8 cellular contexts compared by ENCODE assay signal in the genomic region with DNA sequence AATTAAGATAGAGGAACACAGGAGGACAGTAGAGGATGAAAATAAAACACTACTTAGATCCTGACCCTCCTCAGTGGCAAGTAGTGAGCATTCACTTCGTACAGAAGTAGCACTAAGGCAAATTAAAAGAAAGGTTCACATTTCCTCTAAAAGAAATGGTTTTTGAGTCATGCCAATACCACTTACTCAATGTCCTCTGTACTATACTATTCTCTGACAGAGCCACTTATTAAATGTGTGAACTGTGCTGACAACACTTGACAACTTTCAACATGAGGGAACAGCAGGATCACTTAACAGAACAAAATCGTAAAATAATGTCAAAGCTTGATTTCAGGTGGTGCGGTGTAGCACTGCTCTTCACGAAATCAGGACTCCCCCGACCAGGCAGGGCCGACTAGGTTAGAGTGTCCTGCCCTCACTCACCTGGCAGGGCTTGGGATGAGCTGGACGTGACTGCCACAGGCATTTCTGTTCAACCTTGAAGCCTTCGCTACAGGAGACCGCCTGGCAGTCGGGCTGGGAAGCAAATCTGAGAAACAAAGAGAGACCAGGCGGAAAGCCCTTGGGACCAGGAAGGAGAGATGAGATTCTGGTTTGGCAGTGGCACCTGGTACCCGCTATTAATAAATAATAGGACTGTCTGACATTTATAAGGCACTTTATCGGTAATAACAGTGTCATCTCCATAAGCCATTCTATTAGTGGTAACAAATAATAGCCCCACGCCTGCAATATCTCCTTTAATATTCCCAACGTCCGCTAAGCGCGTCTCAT. TPM values are rescaled to one million over a fixed set of nuclear protein-coding genes. Genes with fewer than 3 reads are reported as not detected.
DNase-seq lines count a peak whose midpoint lies in the region; ATAC-seq lines count a peak whose summit lies in the region.

No MANE protein-coding gene starts in this region.

- H2BK15ac ChIP-seq in mesenchymal stem cell (ENCODE audit: low read depth, poor library complexity, severe bottlenecking): no peak overlapping the region

- H3K14ac ChIP-seq in mesenchymal stem cell (ENCODE audit: low read length in 2 of 2): no peak overlapping the region

- H3K4me1 ChIP-seq in right cardiac atrium (ENCODE audit: control insufficient read depth, insufficient read depth, low read length) (no peaks in the 10 kb centered on the region), mesenchymal stem cell (ENCODE audit: control insufficient read depth, insufficient read depth, low read depth, low read length) (peaks cover 13% of the 10 kb centered on the region)

- no peak overlapping the region for H2AK5ac ChIP-seq in mesenchymal stem cell (ENCODE audit: low read length, severe bottlenecking)

- H2BK120ac ChIP-seq in mesenchymal stem cell (ENCODE audit: low read depth, low read length): no peak overlapping the region

- 42% methylated on average over 18 of the region's 18 CpGs for WGBS in right cardiac atrium
- WGBS in mesenchymal stem cell: 67% methylated on average over 16 of the region's 18 CpGs

- POLR2A ChIA-PET in activated naive CD8-positive, alpha-beta T cell treated with anti-CD3 and anti-CD28 coated beads, Interleukin-2, amount 10 ng/mL, durations not matched to agents 7 days and 5 days (lab: Charles Lee): interaction anchor here (1.2 to 2.3 kb wide), 4 partner anchors 51 to 172 kb away, joined by 4 to 11 read pairs (median 5); no protein-coding TSS in a partner anchor

- H3K27me3 ChIP-seq in right cardiac atrium (ENCODE audit: control insufficient read depth, insufficient read depth): no peaks in the 10 kb centered on the region
- H3K27me3 ChIP-seq in mesenchymal stem cell (ENCODE audit: control insufficient read depth in 1 of 2, insufficient read depth in 1 of 2, low read length in 2 of 2): peaks cover 44 to 53% of the 10 kb centered on the region in 2 experiments

- no peaks in the 10 kb centered on the region for H3K36me3 ChIP-seq in mesenchymal stem cell (ENCODE audit: control insufficient read depth in 1 of 2, insufficient read depth in 2 of 2, low read depth in 1 of 2, low read length in 2 of 2)

- intact Hi-C loops in right cardiac atrium (cut with DNase I): no loop called here
- intact Hi-C loops in cardiac septum (cut with DNase I): no loop called here

- peaks cover 3% of the 10 kb centered on the region for H3K27me3 Mint-ChIP-seq in activated naive CD8-positive, alpha-beta T cell treated with anti-CD3 and anti-CD28 coated beads, Interleukin-2, amount 10 ng/mL, durations not matched to agents 7 days and 5 days

- H4K91ac ChIP-seq in mesenchymal stem cell (ENCODE audit: low read length): no peak overlapping the region

- H2BK12ac ChIP-seq in mesenchymal stem cell (ENCODE audit: low read length in 2 of 2): no peak overlapping the region

- H3K4ac ChIP-seq in mesenchymal stem cell (ENCODE audit: low read depth in 1 of 2, low read length in 2 of 2): no peak overlapping the region

- no peak overlapping the region for H2AFZ ChIP-seq in mesenchymal stem cell (ENCODE audit: low read depth, low read length)

- no peak for ATAC-seq in right cardiac atrium
- ATAC-seq in activated naive CD8-positive, alpha-beta T cell treated with anti-CD3 and anti-CD28 coated beads, Interleukin-2, amount 10 ng/mL, durations not matched to agents 7 days and 5 days (ENCODE audit: low read depth): no peak
- ATAC-seq in HG02610 (IDR thresholded peaks at IDR 0.05; ENCODE audit: unreplicated experiment): no peak
- no peak for ATAC-seq in GM21423 (IDR thresholded peaks at IDR 0.05; ENCODE audit: unreplicated experiment)

- H3K36me3 Mint-ChIP-seq in activated naive CD8-positive, alpha-beta T cell treated with anti-CD3 and anti-CD28 coated beads, Interleukin-2, amount 10 ng/mL, durations not matched to agents 7 days and 5 days: peaks cover under 1% of the 10 kb centered on the region

- H3K18ac ChIP-seq in mesenchymal stem cell (ENCODE audit: low read depth in 1 of 2, low read length in 2 of 2): no peak overlapping the region

- H3K9ac ChIP-seq in mesenchymal stem cell (ENCODE audit: low read length): no peak overlapping the region

- H3K9me3 Mint-ChIP-seq in activated naive CD8-positive, alpha-beta T cell treated with anti-CD3 and anti-CD28 coated beads, Interleukin-2, amount 10 ng/mL, durations not matched to agents 7 days and 5 days: no peaks in the 10 kb centered on the region

- no peaks in the 10 kb centered on the region for H3K79me1 ChIP-seq in mesenchymal stem cell (replicated peaks; ENCODE audit: low read length, poor library complexity, severe bottlenecking)

- peaks cover 24% of the 10 kb centered on the region for H3K4me1 Mint-ChIP-seq in activated naive CD8-positive, alpha-beta T cell treated with anti-CD3 and anti-CD28 coated beads, Interleukin-2, amount 10 ng/mL, durations not matched to agents 7 days and 5 days

- H3K27ac ChIP-seq in right cardiac atrium (ENCODE audit: low read length) (no peak overlapping the region), mesenchymal stem cell (ENCODE audit: low read length, poor library complexity, severe bottlenecking) (no peak overlapping the region)

- H3K4me3 ChIP-seq in right cardiac atrium (ENCODE audit: low read length) (peak overlapping the region; percentile 49), mesenchymal stem cell (ENCODE audit: insufficient read depth in 1 of 2, low read depth in 1 of 2, low read length in 2 of 2) (peak overlapping the region in 1 of 2 experiments; percentile 76)

- no peaks in the 10 kb centered on the region for H3K9me3 ChIP-seq in right cardiac atrium (ENCODE audit: control insufficient read depth, low read length)
- no peaks in the 10 kb centered on the region for H3K9me3 ChIP-seq in mesenchymal stem cell (ENCODE audit: control insufficient read depth, low read length)

- H3K4me3 Mint-ChIP-seq in activated naive CD8-positive, alpha-beta T cell treated with anti-CD3 and anti-CD28 coated beads, Interleukin-2, amount 10 ng/mL, durations not matched to agents 7 days and 5 days: peak overlapping the region; percentile 94

- peak overlapping the region; percentile 97 for H3K4me2 ChIP-seq in mesenchymal stem cell (ENCODE audit: low read length, poor library complexity, severe bottlenecking)

- no peak overlapping the region for H4K8ac ChIP-seq in mesenchymal stem cell (ENCODE audit: low read length)

- DNase-seq in right cardiac atrium (no peak), cardiac septum (ENCODE audit: low spot score) (no peak), mesenchymal stem cell (no peak), HCEC 1CT (no peak), GM19238 (ENCODE audit: insufficient read length, low spot score) (no peak)
- no peak for DNase-seq in activated naive CD8-positive, alpha-beta T cell treated with anti-CD3 and anti-CD28 coated beads, Interleukin-2, amount 10 ng/mL, durations not matched to agents 7 days and 5 days

- H3K23ac ChIP-seq in mesenchymal stem cell (ENCODE audit: low read length in 2 of 2): peak overlapping the region in 1 of 2 experiments; percentile 81

- H3K27ac Mint-ChIP-seq in activated naive CD8-positive, alpha-beta T cell treated with anti-CD3 and anti-CD28 coated beads, Interleukin-2, amount 10 ng/mL, durations not matched to agents 7 days and 5 days: peak overlapping the region; percentile 1

- H2BK5ac ChIP-seq in mesenchymal stem cell (ENCODE audit: low read depth, low read length, poor library complexity, severe bottlenecking): no peak overlapping the region

RNA-seq across cellular contexts. Expression of gene SLC27A2, which starts 0.6 kb away (rescaled TPM):
- total RNA-seq in right cardiac atrium (under 1 TPM in 1 of 4 donors, not detected in 3; 0.11 TPM), cardiac septum (not detected)
- 0.14 TPM for polyA plus RNA-seq in right cardiac atrium
- 1 to 10 TPM; 8.8 to 9.6 TPM for total RNA-seq in activated naive CD8-positive, alpha-beta T cell treated with anti-CD3 and anti-CD28 coated beads, Interleukin-2, amount 10 ng/mL, durations not matched to agents 7 days and 5 days
- polyA plus RNA-seq in mesenchymal stem cell (2013, experiment 1 of 2): not detected
- not detected for polyA plus RNA-seq in mesenchymal stem cell (2013, experiment 2 of 2)
